Comparison of ENCODE assay signal across 21 cellular contexts in genomic region chr2:43443317-43443716, GRCh38.
"Had no signal": no experiment of that assay in that cellular context is flagged by ENCODE, and none has a peak within 500 bp of the region (broad histone marks: within the 10 kb centered on the region; RNA-seq: fewer than 3 reads in every experiment).

No MANE protein-coding gene starts in this region.

- H3K27ac Mint-ChIP-seq: activated CD4-positive, alpha-beta memory T cell treated with anti-CD3 and anti-CD28 coated beads for 36 hours; activated naive CD8-positive, alpha-beta T cell treated with anti-CD3 and anti-CD28 coated beads for 36 hours had no signal

- H3K4me1 ChIP-seq: breast epithelium, testis had no signal

- H3K4me3 ChIP-seq: breast epithelium, colonic mucosa, gastroesophageal sphincter, testis, upper lobe of left lung had no signal

- DNase-seq: activated CD4-positive, alpha-beta memory T cell treated with anti-CD3 and anti-CD28 coated beads for 36 hours; activated CD4-positive, alpha-beta T cell treated with anti-CD3 and anti-CD28 coated beads for 48 hours; activated CD4-positive, CD25-positive, alpha-beta regulatory T cell; activated naive CD4-positive, alpha-beta T cell treated with Interleukin-2 at 50 U/mL for 16 hours; activated naive CD8-positive, alpha-beta T cell treated with anti-CD3 and anti-CD28 coated beads for 36 hours; activated T-cell treated with anti-CD3 and anti-CD28 coated beads, Interleukin-2, amount 50 U/mL, for 48 hours; colonic mucosa; head of caudate nucleus; hypothalamus; left colon; naive thymus-derived CD4-positive, alpha-beta T cell; small intestine; stimulated activated CD4-positive, alpha-beta T cell treated with anti-CD3 and anti-CD28 coated beads, Interleukin-2, amount 100 ng/mL, for 24 hours; stimulated activated CD8-positive, alpha-beta memory T cell treated with anti-CD3 and anti-CD28 coated beads, Interleukin-4, amount 100 ng/mL, for 48 hours; stimulated activated naive CD4-positive, alpha-beta T cell; T1000; testis; upper lobe of left lung had no signal

- H3K27me3 Mint-ChIP-seq: activated CD4-positive, alpha-beta memory T cell treated with anti-CD3 and anti-CD28 coated beads for 36 hours; activated naive CD8-positive, alpha-beta T cell treated with anti-CD3 and anti-CD28 coated beads for 36 hours; naive thymus-derived CD4-positive, alpha-beta T cell had no signal

- H3K4me3 Mint-ChIP-seq: activated CD4-positive, alpha-beta memory T cell treated with anti-CD3 and anti-CD28 coated beads for 36 hours; activated naive CD8-positive, alpha-beta T cell treated with anti-CD3 and anti-CD28 coated beads for 36 hours; naive thymus-derived CD4-positive, alpha-beta T cell had no signal

- H3K9me3 Mint-ChIP-seq: activated CD4-positive, alpha-beta memory T cell treated with anti-CD3 and anti-CD28 coated beads for 36 hours; activated naive CD8-positive, alpha-beta T cell treated with anti-CD3 and anti-CD28 coated beads for 36 hours; naive thymus-derived CD4-positive, alpha-beta T cell had no signal

- H3K9me3 ChIP-seq: breast epithelium, colonic mucosa, gastroesophageal sphincter, testis, upper lobe of left lung had no signal

- ATAC-seq: gastroesophageal sphincter; left colon; naive thymus-derived CD4-positive, alpha-beta T cell; sciatic nerve had no signal

- H3K27me3 ChIP-seq: breast epithelium, colonic mucosa, gastroesophageal sphincter, testis, upper lobe of left lung had no signal

- H3K36me3 ChIP-seq: breast epithelium, colonic mucosa, upper lobe of left lung had no signal

- H3K27ac ChIP-seq: breast epithelium, colonic mucosa, gastroesophageal sphincter, testis, upper lobe of left lung had no signal
